Comparison of ENCODE assay signal across 8 cellular contexts in the genomic region with DNA sequence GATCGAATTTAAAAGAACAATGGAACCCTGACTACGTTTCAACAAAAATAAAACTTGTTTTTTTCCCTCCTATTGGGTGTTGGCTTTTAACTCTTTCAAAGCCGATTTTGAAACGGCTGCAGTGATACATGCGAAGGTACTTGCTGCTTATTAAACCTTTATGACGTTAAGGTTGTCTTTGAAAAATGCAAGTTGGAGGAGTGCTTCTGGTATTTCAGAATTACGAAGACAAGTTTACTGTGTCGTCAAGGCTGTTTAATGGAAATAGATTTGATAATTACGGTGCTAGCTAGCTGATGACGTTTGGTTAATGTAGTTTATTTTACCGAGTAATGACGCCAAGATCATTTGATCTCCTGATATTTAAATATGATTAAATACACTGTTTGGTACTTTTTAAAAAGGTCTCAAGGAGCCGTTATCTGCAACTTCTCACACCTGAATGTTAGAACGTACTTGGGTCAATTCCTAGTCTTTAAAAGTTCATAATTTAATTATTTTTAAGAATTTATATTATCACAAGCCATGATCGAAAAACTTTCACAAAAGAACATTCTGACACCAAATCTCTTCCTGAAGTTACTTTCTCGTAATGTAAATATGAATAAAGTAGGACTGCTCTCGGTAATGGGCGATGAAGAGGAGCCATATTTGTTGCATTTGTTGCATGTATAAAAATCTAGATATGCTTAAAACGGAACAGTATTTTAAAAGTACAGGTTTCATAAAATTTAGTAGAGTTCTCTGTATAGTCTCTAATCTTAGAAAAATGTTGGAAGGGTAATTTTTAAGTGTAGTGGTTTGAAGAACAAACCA. TPM values are rescaled to one million over a fixed set of nuclear protein-coding genes. Genes with fewer than 3 reads are reported as not detected.
DNase-seq lines count a peak whose midpoint lies in the region; ATAC-seq and TF ChIP-seq lines count a peak whose summit lies in the region.

No MANE protein-coding gene starts in this region.

- H3K27me3 Mint-ChIP-seq in immature natural killer cell (ENCODE audit: low read depth in 3 of 3) = peaks cover 15 to 20% (median 16%) of the 10 kb centered on the region in 3 donors
- no peaks in the 10 kb centered on the region for H3K27me3 Mint-ChIP-seq in stimulated activated naive B cell treated with anti-CD40 and anti-IgM and Interleukin-4, amounts not matched to agents 10 μg/mL and 1 μg/mL and 100 μg/mL, for 72 hours

- H3K4me1 ChIP-seq in adrenal gland (replicated peaks in 1 of 2) = peaks cover 22 to 53% of the 10 kb centered on the region in 2 donors

- no peaks in the 10 kb centered on the region for H3K27me3 ChIP-seq in adrenal gland

- TF ChIP-seq CTCF in GM12864 (IDR thresholded peaks at IDR 0.05; ENCODE audit: low read depth, low read length, missing control alignments) (no peak), adrenal gland (IDR thresholded peaks at IDR 0.05) (no peak)

- peaks cover 0 to 16% of the 10 kb centered on the region in 2 donors for H3K36me3 ChIP-seq in adrenal gland (replicated peaks in 1 of 2)

- 0 to 1% (median 0%) methylated on average over 19 of the region's 19 CpGs for WGBS in adrenal gland, 4 donors

- peak overlapping the region; percentile 93 to 98 (median 96) for H3K4me3 Mint-ChIP-seq in immature natural killer cell
- H3K4me3 Mint-ChIP-seq in stimulated activated naive B cell treated with anti-CD40 and anti-IgM and Interleukin-4, amounts not matched to agents 10 μg/mL and 1 μg/mL and 100 μg/mL, for 72 hours = peak overlapping the region; percentile 89 to 90

- DNase-seq in GM12864 (ENCODE audit: low read depth) (no peak), NCI-H1048 (lab: John Stamatoyannopoulos, UW) (peak; percentile 15), adrenal gland (peak in 1 of 7 donors; percentile 33), immature natural killer cell (peak in 2 of 3 donors; percentile 45 to 61), superior temporal gyrus (ENCODE audit: extremely low spot score) (no peak)
- DNase-seq in stimulated activated naive B cell treated with anti-CD40 and anti-IgM and Interleukin-4, amounts not matched to agents 10 μg/mL and 1 μg/mL and 100 μg/mL, for 72 hours = no peak
- no peak for DNase-seq in stimulated activated CD4-positive, alpha-beta T cell treated with anti-CD3 and anti-CD28 coated beads, Interleukin-2, amount 100 ng/mL, for 24 hours

- peak in 1 of 2 donors; percentile 37 for TF ChIP-seq POLR2A in adrenal gland (IDR thresholded peaks at IDR 0.05)

- H3K9me3 ChIP-seq in adrenal gland (replicated peaks in 1 of 3) = no peaks in the 10 kb centered on the region

- H3K9me3 Mint-ChIP-seq in immature natural killer cell = no peaks in the 10 kb centered on the region
- H3K9me3 Mint-ChIP-seq in stimulated activated naive B cell treated with anti-CD40 and anti-IgM and Interleukin-4, amounts not matched to agents 10 μg/mL and 1 μg/mL and 100 μg/mL, for 72 hours = no peaks in the 10 kb centered on the region

- peak overlapping the region; percentile 98 to 100 (median 99) for H3K27ac ChIP-seq in adrenal gland

- peaks cover 61 to 78% of the 10 kb centered on the region in 2 donors for H3K4me1 Mint-ChIP-seq in immature natural killer cell
- peaks cover 7 to 36% of the 10 kb centered on the region in 2 donors for H3K4me1 Mint-ChIP-seq in stimulated activated naive B cell treated with anti-CD40 and anti-IgM and Interleukin-4, amounts not matched to agents 10 μg/mL and 1 μg/mL and 100 μg/mL, for 72 hours

- no peak for ATAC-seq in stimulated activated naive B cell treated with anti-CD40 and anti-IgM and Interleukin-4, amounts not matched to agents 10 μg/mL and 1 μg/mL and 100 μg/mL, for 72 hours (replicated peaks)
- ATAC-seq in HG02623 (IDR thresholded peaks at IDR 0.05; ENCODE audit: unreplicated experiment) = no peak

- H3K36me3 Mint-ChIP-seq in immature natural killer cell = peaks cover 13 to 26% (median 26%) of the 10 kb centered on the region in 3 donors
- peaks cover 31 to 34% of the 10 kb centered on the region in 2 donors for H3K36me3 Mint-ChIP-seq in stimulated activated naive B cell treated with anti-CD40 and anti-IgM and Interleukin-4, amounts not matched to agents 10 μg/mL and 1 μg/mL and 100 μg/mL, for 72 hours

- intact Hi-C loops in adrenal gland (cut with DNase I) = loop anchor here in 1 of 2 donors (5.0 kb wide), 1 partner anchor 72 kb away; no protein-coding TSS in a partner anchor

- H3K4me3 ChIP-seq in GM12864 (ENCODE audit: low read depth, low read length) (peak overlapping the region; percentile 96), adrenal gland (peak overlapping the region; percentile 69 to 99 (median 93))

- peak overlapping the region; percentile 93 to 96 (median 95) for H3K27ac Mint-ChIP-seq in immature natural killer cell
- peak overlapping the region; percentile 97 for H3K27ac Mint-ChIP-seq in stimulated activated naive B cell treated with anti-CD40 and anti-IgM and Interleukin-4, amounts not matched to agents 10 μg/mL and 1 μg/mL and 100 μg/mL, for 72 hours

RNA-seq across cellular contexts. Expression of a gene that starts 16.3 kb away (rescaled TPM):
- total RNA-seq in adrenal gland = 100 to 1,000 TPM in 2 of 8 donors, 10 to 100 TPM in 6; 41.3 to 115 (median 83.1) TPM
- polyA plus RNA-seq in adrenal gland = 10 to 100 TPM; 40.1 to 60.2 (median 50.3) TPM
- 10 to 100 TPM; 24.7 to 77.7 (median 36.9) TPM for polyA plus RNA-seq in immature natural killer cell

Comparison
In these comparisons a context has a peak if more than half of its experiments do, and no peak if none do; other contexts are left out.
1. DNase-seq: peak in NCI-H1048 (single experiment) and immature natural killer cell (2 of 3); none in GM12864 (single experiment), stimulated activated naive B cell treated with anti-CD40 and anti-IgM and Interleukin-4, amounts not matched to agents 10 μg/mL and 1 μg/mL and 100 μg/mL, for 72 hours (single experiment), stimulated activated CD4-positive, alpha-beta T cell treated with anti-CD3 and anti-CD28 coated beads, Interleukin-2, amount 100 ng/mL, for 24 hours (0 of 2) and superior temporal gyrus (single experiment).